ENCODE assay signal across 8 cellular contexts in genomic region chr7:18345641-18346234, GRCh38.
DNase-seq lines count a peak whose midpoint lies in the region; ATAC-seq and TF ChIP-seq lines count a peak whose summit lies in the region.

No MANE protein-coding gene starts in this region.

- no peaks in the 10 kb centered on the region for H3K9me2 ChIP-seq in hepatocyte (replicated peaks; ENCODE audit: insufficient read depth)

- no peaks in the 10 kb centered on the region for H3K4me1 Mint-ChIP-seq in activated T-cell treated with anti-CD3 and anti-CD28 coated beads, Interleukin-2, amount 50 U/mL, for 24 hours (ENCODE audit: low read depth)

- ATAC-seq in HG03342 (IDR thresholded peaks at IDR 0.05; ENCODE audit: unreplicated experiment), result peak; percentile 70

- no peaks in the 10 kb centered on the region for H3K27me3 ChIP-seq in AG04450 (ENCODE audit: control insufficient read depth, insufficient read depth, low read length)
- H3K27me3 ChIP-seq in hepatocyte, result no peaks in the 10 kb centered on the region

- H3K36me3 ChIP-seq in hepatocyte (replicated peaks; ENCODE audit: insufficient read depth, low read depth), result no peaks in the 10 kb centered on the region

- TF ChIP-seq CTCF in AG04450 (IDR thresholded peaks at IDR 0.05; ENCODE audit: low read depth, low read length) (peak; percentile 89), GM10248 (IDR thresholded peaks at IDR 0.05; ENCODE audit: control extremely low read depth, extremely low read depth, low read depth, missing control alignments) (peak; percentile 69), hepatocyte (IDR thresholded peaks at IDR 0.05; ENCODE audit: poor library complexity) (peak; percentile 89)

- H3K36me3 Mint-ChIP-seq in activated T-cell treated with anti-CD3 and anti-CD28 coated beads, Interleukin-2, amount 50 U/mL, for 24 hours (ENCODE audit: low read depth), result no peaks in the 10 kb centered on the region

- peaks cover 3% of the 10 kb centered on the region for H3K9me3 Mint-ChIP-seq in activated T-cell treated with anti-CD3 and anti-CD28 coated beads, Interleukin-2, amount 50 U/mL, for 24 hours

- H3K4me3 ChIP-seq in AG04450 (ENCODE audit: low read depth, low read length), result no peak overlapping the region
- H3K4me3 ChIP-seq in hepatocyte, result no peak overlapping the region

- H3K27ac Mint-ChIP-seq in activated T-cell treated with anti-CD3 and anti-CD28 coated beads, Interleukin-2, amount 50 U/mL, for 24 hours, result no peak overlapping the region

- no peaks in the 10 kb centered on the region for H3K79me2 ChIP-seq in hepatocyte

- H3K4me3 Mint-ChIP-seq in activated T-cell treated with anti-CD3 and anti-CD28 coated beads, Interleukin-2, amount 50 U/mL, for 24 hours, result no peak overlapping the region

- 17% methylated on average over 3 of the region's 3 CpGs for WGBS in hepatocyte (ENCODE audit: low lambda C conversion rate, missing lambda C conversion rate)

- H3K27me3 Mint-ChIP-seq in activated T-cell treated with anti-CD3 and anti-CD28 coated beads, Interleukin-2, amount 50 U/mL, for 24 hours, result peaks cover 20% of the 10 kb centered on the region

- H3K9me3 ChIP-seq in AG04450 (ENCODE audit: control insufficient read depth, insufficient read depth, low read length), result no peaks in the 10 kb centered on the region
- H3K9me3 ChIP-seq in hepatocyte (ENCODE audit: low read depth), result no peaks in the 10 kb centered on the region

- no peak overlapping the region for H2AFZ ChIP-seq in hepatocyte

- H3K4me1 ChIP-seq in hepatocyte (ENCODE audit: insufficient read depth), result no peaks in the 10 kb centered on the region

- CTCF ChIA-PET in AG04450 (lab: Charles Lee), result interaction anchor here (0.6 to 8.2 kb wide), 37 partner anchors 9 to 1454 kb away, joined by 3 to 78 read pairs (median 4); no protein-coding TSS in a partner anchor
- CTCF ChIA-PET in GM10248 (lab: Yijun Ruan, JAX), result interaction anchor here (0.6 to 2.7 kb wide), 18 partner anchors 11 to 673 kb away, joined by 3 to 22 read pairs (median 4); no protein-coding TSS in a partner anchor

- H4K20me1 ChIP-seq in hepatocyte (ENCODE audit: insufficient read depth, poor library complexity, severe bottlenecking), result no peaks in the 10 kb centered on the region

- DNase-seq in AG04450 (ENCODE audit: low read depth, low spot score), result no peak
- DNase-seq in GM10248 (ENCODE audit: extremely low spot score), result no peak
- peak; percentile 91 for DNase-seq in NCI-H69 (lab: John Stamatoyannopoulos, UW)
- DNase-seq in amniotic epithelial cell (ENCODE audit: low read depth), result peak; percentile 47
- peak; percentile 73 for DNase-seq in hepatocyte (ENCODE audit: low spot score)
- peak; percentile 2 for DNase-seq in stimulated activated CD4-positive, alpha-beta T cell treated with anti-CD3 and anti-CD28 coated beads, Interleukin-1b, Interleukin-23, amount 100 ng/mL, for 48 hours
- DNase-seq in activated T-cell treated with anti-CD3 and anti-CD28 coated beads, Interleukin-2, amount 50 U/mL, for 24 hours, result no peak

- POLR2A ChIA-PET in AG04450 (lab: Yijun Ruan, JAX), result no interaction called here
- POLR2A ChIA-PET in GM10248 (lab: Yijun Ruan, JAX), result no interaction called here

- H3K27ac ChIP-seq in AG04450 (ENCODE audit: low read depth, low read length) (no peak overlapping the region), hepatocyte (no peak overlapping the region)

- no peak overlapping the region for H3K4me2 ChIP-seq in hepatocyte

Comparison
In these comparisons a context has a peak if more than half of its experiments do, and no peak if none do; other contexts are left out.
1. DNase-seq: peak in NCI-H69 (single experiment), amniotic epithelial cell (single experiment), hepatocyte (single experiment) and stimulated activated CD4-positive, alpha-beta T cell treated with anti-CD3 and anti-CD28 coated beads, Interleukin-1b, Interleukin-23, amount 100 ng/mL, for 48 hours (single experiment); none in AG04450 (single experiment), GM10248 (single experiment) and activated T-cell treated with anti-CD3 and anti-CD28 coated beads, Interleukin-2, amount 50 U/mL, for 24 hours (single experiment).
2. Peak in every context shown above with its lines, with median percentiles within 50 percentile points of each other: CTCF ChIP-seq.